Comparison of ENCODE assay signal across 8 cellular contexts in genomic region chr2:230715201-230715600, GRCh38. TPM values are rescaled to one million over a fixed set of nuclear protein-coding genes. Genes with fewer than 3 reads are reported as not detected.
A peak's percentile ranks its signal among the peaks of the same experiment; 100 is the strongest.
DNase-seq lines count a peak whose midpoint lies in the region; ATAC-seq, FAIRE-seq and TF ChIP-seq lines count a peak whose summit lies in the region.

No MANE protein-coding gene starts in this region.

- H3K9me3 ChIP-seq in A549 (no peaks in the 10 kb centered on the region), adipocyte (ENCODE audit: control insufficient read depth, low read length) (no peaks in the 10 kb centered on the region)

- peaks cover 21% of the 10 kb centered on the region for H3K36me3 Mint-ChIP-seq in HFFc6 (ENCODE audit: low read depth)

- ATAC-seq in A549 (no peak), HG03039 (IDR thresholded peaks at IDR 0.05; ENCODE audit: unreplicated experiment) (no peak), GM18873 (IDR thresholded peaks at IDR 0.05; ENCODE audit: low FRiP score, unreplicated experiment) (no peak), GM18868 (IDR thresholded peaks at IDR 0.05; ENCODE audit: unreplicated experiment) (no peak)

- peaks cover 57% of the 10 kb centered on the region for H3K4me1 Mint-ChIP-seq in HFFc6 (ENCODE audit: low read depth)

- no peak for FAIRE-seq in A549 (lab: Jason Lieb, UNC)

- H3K27ac ChIP-seq in A549: no peak overlapping the region

- POLR2A ChIA-PET in A549 (lab: Yijun Ruan, JAX): interaction anchor here (0.7 kb wide), 1 partner anchor 420 kb away, joined by 3 read pairs; no protein-coding TSS in a partner anchor

- TF ChIP-seq CTCF in A549 (IDR thresholded peaks at IDR 0.05) (no peak), HFFc6 (IDR thresholded peaks at IDR 0.05) (no peak)

- H3K27ac Mint-ChIP-seq in HFFc6: peak overlapping the region; percentile 68

- WGBS in A549 (ENCODE audit: missing lambda C conversion rate): 92% methylated on average over 3 of the region's 3 CpGs

- TF ChIP-seq RAD21 in A549 (conservative IDR thresholded peaks at IDR 0.05 in 1 of 2, IDR thresholded peaks at IDR 0.05 in 1 of 2): no peak

- peaks cover 2% of the 10 kb centered on the region for H3K27me3 Mint-ChIP-seq in HFFc6 (ENCODE audit: insufficient read depth)

- CTCF ChIA-PET in A549 (lab: Yijun Ruan, JAX): interaction anchor here (0.9 to 1.4 kb wide), 2 partner anchors 17 to 95 kb away, joined by 3 to 5 read pairs; no protein-coding TSS in a partner anchor

- DNase-seq in A549 (ENCODE audit: low read depth in 1 of 2, low spot score in 1 of 2) (no peak), HFFc6 (no peak), adipocyte (ENCODE audit: low read depth) (peak; percentile 28), lung microvascular endothelial cell (ENCODE audit: low read depth in 2 of 2) (peak; percentile 44 to 45), H4 (ENCODE audit: low spot score) (no peak)

- H3K9ac ChIP-seq in adipocyte (ENCODE audit: low read length): peak overlapping the region; percentile 95

- H3K4me2 ChIP-seq in A549: peak overlapping the region; percentile 80

- TF ChIP-seq POLR2A in A549 (IDR thresholded peaks at IDR 0.05; ENCODE audit: low read length): no peak

- no peaks in the 10 kb centered on the region for H3K9me3 Mint-ChIP-seq in HFFc6

- H3K4me1 ChIP-seq in A549: peaks cover 16% of the 10 kb centered on the region; the same call in 2 of the 3 replicates
- H3K4me1 ChIP-seq in adipocyte (ENCODE audit: control insufficient read depth, insufficient read depth, low read length): peaks cover 35% of the 10 kb centered on the region

- TF ChIP-seq EP300 in A549 (IDR thresholded peaks at IDR 0.05): no peak

- H3K27me3 ChIP-seq in adipocyte (replicated peaks; ENCODE audit: control insufficient read depth, insufficient read depth, low read length): no peaks in the 10 kb centered on the region

- H3K4me3 ChIP-seq in A549: no peak overlapping the region
- H3K4me3 ChIP-seq in adipocyte (ENCODE audit: low read length): peak overlapping the region; percentile 88

- peak overlapping the region; percentile 91 for H3K4me3 Mint-ChIP-seq in HFFc6

- H3K36me3 ChIP-seq in adipocyte (ENCODE audit: control insufficient read depth, insufficient read depth, low read length, severe bottlenecking): peaks cover 4% of the 10 kb centered on the region

TF ChIP-seq in A549, 52 proteins besides CTCF, POLR2A, EP300 and RAD21:
- TF ChIP-seq CEBPB (IDR thresholded peaks at IDR 0.05): no peak
- no peak for TF ChIP-seq GATA3 (IDR thresholded peaks at IDR 0.05; ENCODE audit: borderline replicate concordance)
- no peak for TF ChIP-seq HES2 (IDR thresholded peaks at IDR 0.05)
- TF ChIP-seq POLR2AphosphoS2 (conservative IDR thresholded peaks at IDR 0.05; ENCODE audit: low read length): no peak
- no peak for TF ChIP-seq MAFK (IDR thresholded peaks at IDR 0.05; ENCODE audit: partially characterized antibody)
- no peak for TF ChIP-seq NPAS2 (CRISPR knock-in tag; IDR thresholded peaks at IDR 0.05; ENCODE audit: borderline replicate concordance)
- TF ChIP-seq SREBF2 (IDR thresholded peaks at IDR 0.05): no peak
- no peak for TF ChIP-seq JUNB (IDR thresholded peaks at IDR 0.05)
- TF ChIP-seq HOXB5 (CRISPR knock-in tag; IDR thresholded peaks at IDR 0.05): no peak
- no peak for TF ChIP-seq RFX5 (IDR thresholded peaks at IDR 0.05)
- TF ChIP-seq JUN (IDR thresholded peaks at IDR 0.05): no peak
- no peak for TF ChIP-seq MAZ (IDR thresholded peaks at IDR 0.05; ENCODE audit: borderline replicate concordance, low read depth, low read length)
- TF ChIP-seq, protein P1, sequence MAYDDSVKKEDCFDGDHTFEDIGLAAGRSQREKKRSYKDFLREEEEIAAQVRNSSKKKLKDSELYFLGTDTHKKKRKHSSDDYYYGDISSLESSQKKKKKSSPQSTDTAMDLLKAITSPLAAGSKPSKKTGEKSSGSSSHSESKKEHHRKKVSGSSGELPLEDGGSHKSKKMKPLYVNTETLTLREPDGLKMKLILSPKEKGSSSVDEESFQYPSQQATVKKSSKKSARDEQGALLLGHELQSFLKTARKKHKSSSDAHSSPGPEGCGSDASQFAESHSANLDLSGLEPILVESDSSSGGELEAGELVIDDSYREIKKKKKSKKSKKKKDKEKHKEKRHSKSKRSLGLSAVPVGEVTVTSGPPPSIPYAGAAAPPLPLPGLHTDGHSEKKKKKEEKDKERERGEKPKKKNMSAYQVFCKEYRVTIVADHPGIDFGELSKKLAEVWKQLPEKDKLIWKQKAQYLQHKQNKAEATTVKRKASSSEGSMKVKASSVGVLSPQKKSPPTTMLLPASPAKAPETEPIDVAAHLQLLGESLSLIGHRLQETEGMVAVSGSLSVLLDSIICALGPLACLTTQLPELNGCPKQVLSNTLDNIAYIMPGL (CRISPR knock-in tag; IDR thresholded peaks at IDR 0.05; ENCODE audit: borderline replicate concordance): no peak
- TF ChIP-seq, protein P2, sequence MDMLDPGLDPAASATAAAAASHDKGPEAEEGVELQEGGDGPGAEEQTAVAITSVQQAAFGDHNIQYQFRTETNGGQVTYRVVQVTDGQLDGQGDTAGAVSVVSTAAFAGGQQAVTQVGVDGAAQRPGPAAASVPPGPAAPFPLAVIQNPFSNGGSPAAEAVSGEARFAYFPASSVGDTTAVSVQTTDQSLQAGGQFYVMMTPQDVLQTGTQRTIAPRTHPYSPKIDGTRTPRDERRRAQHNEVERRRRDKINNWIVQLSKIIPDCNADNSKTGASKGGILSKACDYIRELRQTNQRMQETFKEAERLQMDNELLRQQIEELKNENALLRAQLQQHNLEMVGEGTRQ (IDR thresholded peaks at IDR 0.05): no peak
- no peak for TF ChIP-seq ZC3H11A (IDR thresholded peaks at IDR 0.05)
- TF ChIP-seq CBX8 (IDR thresholded peaks at IDR 0.05): no peak
- no peak for TF ChIP-seq RARB (CRISPR knock-in tag; IDR thresholded peaks at IDR 0.05)
- no peak for TF ChIP-seq HDAC2 (IDR thresholded peaks at IDR 0.05)
TF ChIP-seq in A549: peak in this region for 0.

RNA-seq across cellular contexts. Expression of gene CAB39, which starts 2.6 kb away (rescaled TPM):
- polyA plus RNA-seq in A549 (2011; rRNA removed) (50.7 and 54.2 TPM in 2 replicates), A549 (2017; fragmentation: RNase III; extraction: RNeasy Plus Mini Kit Qiagen cat#74134 plus additional on column Dnase treatment) (28.4 to 30.2 TPM (median 30.1 TPM) in 3 replicates)
- polyA plus RNA-seq in A549 (2012; cell fraction: cytosol; rRNA removed): 12.6 and 12.8 TPM in 2 replicates
- polyA plus RNA-seq in A549 (2012; cell fraction: nucleus; rRNA removed): 8.1 and 12.8 TPM in 2 replicates
- polyA minus RNA-seq in A549 (2011; rRNA and poly(A)+ RNA removed): 38.6 and 42.2 TPM in 2 replicates
- total RNA-seq in HFFc6 (2021; fragmentation: NEBNext Ultra II Directional; extraction: Animal tissue kit (Norgen Biotek cat#: 25700)): 10 to 100 TPM; 50.5 to 60.5 (median 55.4) TPM
- total RNA-seq in lung microvascular endothelial cell: 46.6 and 50.2 TPM in 2 replicates
- 32.8 and 42.2 TPM in 2 replicates for total RNA-seq in H4 (2014; rRNA removed; shearing (Covaris generic))

Comparison
In these comparisons a context has a peak if more than half of its experiments do, and no peak if none do; other contexts are left out.
1. DNase-seq: peak in adipocyte (single experiment) and lung microvascular endothelial cell (2 of 2); none in A549 (0 of 2), HFFc6 (single experiment) and H4 (single experiment).